Comparison of ENCODE assay signal across 12 cellular contexts in the genomic region with DNA sequence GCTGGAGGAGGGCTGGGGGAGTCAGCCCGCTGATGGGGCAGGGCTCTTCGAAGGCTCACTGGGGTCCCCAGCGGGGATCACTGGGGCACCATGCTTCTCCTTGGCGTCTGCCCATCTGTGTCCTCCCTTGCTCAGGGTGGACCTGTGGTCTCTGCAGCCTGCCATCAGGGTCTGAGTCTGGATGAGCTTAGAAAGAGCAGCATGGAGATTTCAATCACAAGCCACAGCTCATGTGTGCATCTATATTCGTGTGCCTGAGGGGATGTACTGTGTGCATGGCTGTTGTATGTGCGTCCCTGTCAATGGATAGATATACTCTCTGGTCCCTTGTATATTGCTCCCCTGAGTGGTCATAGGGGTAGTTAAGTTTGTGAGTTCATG.
A peak's percentile ranks its signal among the peaks of the same experiment; 100 is the strongest.
DNase-seq lines count a peak whose midpoint lies in the region; FAIRE-seq lines count a peak whose summit lies in the region.
"Had no signal": no experiment of that assay in that cellular context is flagged by ENCODE, and none has a peak within 500 bp of the region (broad histone marks: within the 10 kb centered on the region; RNA-seq: fewer than 3 reads in every experiment).

No MANE protein-coding gene starts in this region.

- intact Hi-C loops in activated T-helper 1 cell treated with anti-CD3 and anti-CD28 coated beads, Interleukin-12 subunit alpha, Interleukin-12 subunit beta, Interleukin-2, Interleukin-4 antibody, amounts not matched to agents 30 ng/mL and 10 ng/mL and 1 ng/mL, durations not matched to agents 14 hours and 24 hours and 36 hours (cut with micrococcal nuclease), result no loop called here

- no peak overlapping the region for H3K4me3 ChIP-seq in BLaER1
- H3K4me3 ChIP-seq in trophoblast cell (ENCODE audit: low read depth, low read length), result peak overlapping the region; percentile 17

- no peaks in the 10 kb centered on the region for H3K79me2 ChIP-seq in trophoblast cell (ENCODE audit: control insufficient read depth, insufficient read depth, low read length, poor library complexity)

- peaks cover 5% of the 10 kb centered on the region for H3K27me3 Mint-ChIP-seq in activated T-helper 1 cell treated with anti-CD3 and anti-CD28 coated beads, Interleukin-12 subunit alpha, Interleukin-12 subunit beta, Interleukin-2, Interleukin-4 antibody, amounts not matched to agents 30 ng/mL and 10 ng/mL and 1 ng/mL, durations not matched to agents 14 hours and 24 hours and 36 hours (ENCODE audit: insufficient read depth)

- H2BK5ac ChIP-seq in trophoblast cell (ENCODE audit: low read depth, low read length, poor library complexity), result no peak overlapping the region

- H3K9ac ChIP-seq in BLaER1 (0 out of 2 replicates have a peak overlapping the region, but pooled peaks have one; percentile 0), trophoblast cell (ENCODE audit: low read length) (no peak overlapping the region)

- H2AFZ ChIP-seq in trophoblast cell (ENCODE audit: insufficient read depth, low read length, poor library complexity), result peak overlapping the region; percentile 18

- H3K36me3 ChIP-seq in BLaER1 (no peaks in the 10 kb centered on the region), trophoblast cell (ENCODE audit: control insufficient read depth in 1 of 2, insufficient read depth in 2 of 2, low read length in 2 of 2) (no peaks in the 10 kb centered on the region)

- no peaks in the 10 kb centered on the region for H3K4me1 Mint-ChIP-seq in activated T-helper 1 cell treated with anti-CD3 and anti-CD28 coated beads, Interleukin-12 subunit alpha, Interleukin-12 subunit beta, Interleukin-2, Interleukin-4 antibody, amounts not matched to agents 30 ng/mL and 10 ng/mL and 1 ng/mL, durations not matched to agents 14 hours and 24 hours and 36 hours (ENCODE audit: low read depth)
- H3K4me1 Mint-ChIP-seq: B cell had no signal

- H2AK5ac ChIP-seq in trophoblast cell (ENCODE audit: low read length), result no peak overlapping the region

- H3K9me3 ChIP-seq in BLaER1 (no peaks in the 10 kb centered on the region), trophoblast cell (ENCODE audit: insufficient read depth, low read depth, low read length) (peaks cover under 1% of the 10 kb centered on the region)

- H3K4me1 ChIP-seq in BLaER1 (peaks cover 59% of the 10 kb centered on the region), trophoblast cell (ENCODE audit: control insufficient read depth in 1 of 2, insufficient read depth in 2 of 2, low read length in 2 of 2) (no peaks in the 10 kb centered on the region)

- H3K4me3 Mint-ChIP-seq in activated T-helper 1 cell treated with anti-CD3 and anti-CD28 coated beads, Interleukin-12 subunit alpha, Interleukin-12 subunit beta, Interleukin-2, Interleukin-4 antibody, amounts not matched to agents 30 ng/mL and 10 ng/mL and 1 ng/mL, durations not matched to agents 14 hours and 24 hours and 36 hours, result no peak overlapping the region
- H3K4me3 Mint-ChIP-seq: B cell had no signal

- no peaks in the 10 kb centered on the region for H3K27me3 ChIP-seq in BLaER1
- no peaks in the 10 kb centered on the region for H3K27me3 ChIP-seq in trophoblast cell (ENCODE audit: insufficient read depth, low read length)

- H3K27ac ChIP-seq in BLaER1, result no peak overlapping the region
- H3K27ac ChIP-seq in cingulate gyrus (ENCODE audit: low read depth, low read length), result peak overlapping the region; percentile 10
- H3K27ac ChIP-seq in trophoblast cell (ENCODE audit: low read depth, low read length), result no peak overlapping the region

- peak; percentile 60 for FAIRE-seq in HTR-8/SVneo (lab: Jason Lieb, UNC)
- FAIRE-seq: H54, HepG2 had no signal

- no peak overlapping the region for H3K23ac ChIP-seq in trophoblast cell (ENCODE audit: low read length)

- no peaks in the 10 kb centered on the region for H3K9me3 Mint-ChIP-seq in activated T-helper 1 cell treated with anti-CD3 and anti-CD28 coated beads, Interleukin-12 subunit alpha, Interleukin-12 subunit beta, Interleukin-2, Interleukin-4 antibody, amounts not matched to agents 30 ng/mL and 10 ng/mL and 1 ng/mL, durations not matched to agents 14 hours and 24 hours and 36 hours

- H2BK12ac ChIP-seq in trophoblast cell (ENCODE audit: low read length), result no peak overlapping the region

- H4K12ac ChIP-seq in trophoblast cell (ENCODE audit: low read depth, low read length), result no peak overlapping the region

- no CpG with 5 or more reads among the region's 6 CpGs for WGBS in trophoblast cell (ENCODE audit: extremely low coverage, insufficient coverage, insufficient read length)

- H3K14ac ChIP-seq in trophoblast cell (ENCODE audit: low read length), result no peak overlapping the region

- H3K4me2 ChIP-seq in BLaER1, result peak overlapping the region; percentile 69
- H3K4me2 ChIP-seq in trophoblast cell (ENCODE audit: low read length), result no peak overlapping the region

- no peaks in the 10 kb centered on the region for H4K20me1 ChIP-seq in BLaER1

- H4K8ac ChIP-seq in trophoblast cell (ENCODE audit: low read depth, low read length), result no peak overlapping the region

- H3K36me3 Mint-ChIP-seq in activated T-helper 1 cell treated with anti-CD3 and anti-CD28 coated beads, Interleukin-12 subunit alpha, Interleukin-12 subunit beta, Interleukin-2, Interleukin-4 antibody, amounts not matched to agents 30 ng/mL and 10 ng/mL and 1 ng/mL, durations not matched to agents 14 hours and 24 hours and 36 hours (ENCODE audit: low read depth), result no peaks in the 10 kb centered on the region

- no peak overlapping the region for H3K4ac ChIP-seq in trophoblast cell (ENCODE audit: low read depth, low read length)

- H2BK120ac ChIP-seq in trophoblast cell (ENCODE audit: insufficient read depth, low read length, poor library complexity), result no peak overlapping the region

- no peak overlapping the region for H3K27ac Mint-ChIP-seq in activated T-helper 1 cell treated with anti-CD3 and anti-CD28 coated beads, Interleukin-12 subunit alpha, Interleukin-12 subunit beta, Interleukin-2, Interleukin-4 antibody, amounts not matched to agents 30 ng/mL and 10 ng/mL and 1 ng/mL, durations not matched to agents 14 hours and 24 hours and 36 hours
- H3K27ac Mint-ChIP-seq: B cell had no signal

- H3K79me1 ChIP-seq in trophoblast cell (ENCODE audit: low read length), result no peaks in the 10 kb centered on the region

- DNase-seq in HTR-8/SVneo (ENCODE audit: insufficient read length, low spot score) (no peak), trophoblast cell (no peak), SIG-M5 (lab: John Stamatoyannopoulos, UW) (no peak), HuH-7.5 (ENCODE audit: low spot score) (no peak)
- no peak for DNase-seq in activated T-helper 1 cell treated with anti-CD3 and anti-CD28 coated beads, Interleukin-12 subunit alpha, Interleukin-12 subunit beta, Interleukin-2, Interleukin-4 antibody, amounts not matched to agents 30 ng/mL and 10 ng/mL and 1 ng/mL, durations not matched to agents 14 hours and 24 hours and 36 hours (ENCODE audit: low spot score)
- DNase-seq: Karpas-422, MM.1S had no signal

- H4K91ac ChIP-seq in trophoblast cell (ENCODE audit: low read depth, low read length), result no peak overlapping the region

- no peak overlapping the region for H3K18ac ChIP-seq in trophoblast cell (ENCODE audit: low read length)
